In genomic region chr3:43692971-43693370, GRCh38 we compare ENCODE assay signal across 1 cellular context.
TF ChIP-seq lines count a peak whose summit lies in the region.

No MANE protein-coding gene starts in this region.

TF ChIP-seq in A549, 52 proteins besides CTCF, POLR2A, EP300 and RAD21 (continued from another document):
- TF ChIP-seq NFE2L2 (conservative IDR thresholded peaks at IDR 0.05; ENCODE audit: low read length): no peak
- TF ChIP-seq, protein P1, sequence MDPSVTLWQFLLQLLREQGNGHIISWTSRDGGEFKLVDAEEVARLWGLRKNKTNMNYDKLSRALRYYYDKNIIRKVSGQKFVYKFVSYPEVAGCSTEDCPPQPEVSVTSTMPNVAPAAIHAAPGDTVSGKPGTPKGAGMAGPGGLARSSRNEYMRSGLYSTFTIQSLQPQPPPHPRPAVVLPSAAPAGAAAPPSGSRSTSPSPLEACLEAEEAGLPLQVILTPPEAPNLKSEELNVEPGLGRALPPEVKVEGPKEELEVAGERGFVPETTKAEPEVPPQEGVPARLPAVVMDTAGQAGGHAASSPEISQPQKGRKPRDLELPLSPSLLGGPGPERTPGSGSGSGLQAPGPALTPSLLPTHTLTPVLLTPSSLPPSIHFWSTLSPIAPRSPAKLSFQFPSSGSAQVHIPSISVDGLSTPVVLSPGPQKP (IDR thresholded peaks at IDR 0.05; ENCODE audit: low read depth, low read length): no peak
- TF ChIP-seq RNF2 (IDR thresholded peaks at IDR 0.05; ENCODE audit: borderline replicate concordance, low read depth): no peak
- no peak for TF ChIP-seq MAZ (IDR thresholded peaks at IDR 0.05; ENCODE audit: borderline replicate concordance, low read depth, low read length)
